In the genomic region with DNA sequence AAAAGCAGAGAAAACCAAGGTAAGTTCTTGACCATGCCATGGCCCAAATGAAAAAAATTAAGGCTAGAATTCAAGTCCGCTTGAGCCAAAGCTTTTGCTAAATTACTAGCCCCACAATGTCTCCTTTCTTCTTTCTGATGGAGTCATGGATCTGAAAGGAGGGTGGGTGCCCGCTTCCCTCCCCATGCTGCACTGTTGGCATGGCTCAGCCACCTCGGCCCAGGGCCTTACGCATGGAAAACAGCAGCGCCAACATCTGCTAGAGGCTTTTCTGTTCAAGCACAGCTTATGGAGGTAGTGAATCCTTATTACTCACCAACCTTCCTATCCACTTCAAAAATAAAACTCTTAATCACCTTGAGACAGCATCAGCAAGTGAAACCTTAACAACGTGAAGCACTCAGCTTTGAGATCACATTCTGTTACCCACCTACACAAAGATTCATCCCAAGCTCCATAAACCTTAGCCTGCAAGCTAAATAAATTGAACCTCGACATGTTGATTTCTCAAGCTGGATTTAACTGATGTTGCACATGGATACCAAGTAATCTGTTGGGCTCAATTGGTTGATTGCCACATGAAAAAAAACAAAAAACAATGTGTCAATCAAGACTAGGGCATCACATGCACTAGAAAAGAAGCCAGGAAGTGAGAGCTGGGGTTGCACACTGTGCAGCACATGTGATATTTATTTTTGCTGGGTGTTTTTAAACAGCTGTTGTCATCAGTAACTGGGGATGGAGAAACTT, we compare ENCODE assay signal across 14 cellular contexts. TPM values are rescaled to one million over a fixed set of nuclear protein-coding genes. Genes with fewer than 3 reads are reported as not detected.
DNase-seq lines count a peak whose midpoint lies in the region; ATAC-seq and TF ChIP-seq lines count a peak whose summit lies in the region.
"Had no signal": no experiment of that assay in that cellular context is flagged by ENCODE, and none has a peak within 500 bp of the region (broad histone marks: within the 10 kb centered on the region; RNA-seq: fewer than 3 reads in every experiment).

No MANE protein-coding gene starts in this region.

- H3K4me3 Mint-ChIP-seq in activated naive CD8-positive, alpha-beta T cell treated with anti-CD3 and anti-CD28 coated beads, Interleukin-2, amount 50 U/mL, for 24 hours = no peak overlapping the region

- H3K36me3 ChIP-seq in upper lobe of left lung = no peaks in the 10 kb centered on the region
- H3K36me3 ChIP-seq in breast epithelium = no peaks in the 10 kb centered on the region
- H3K36me3 ChIP-seq: heart left ventricle, prostate gland had no signal

- H3K27me3 Mint-ChIP-seq in activated naive CD8-positive, alpha-beta T cell treated with anti-CD3 and anti-CD28 coated beads, Interleukin-2, amount 50 U/mL, for 24 hours = peaks cover 2% of the 10 kb centered on the region

- H3K9me3 Mint-ChIP-seq in activated naive CD8-positive, alpha-beta T cell treated with anti-CD3 and anti-CD28 coated beads, Interleukin-2, amount 50 U/mL, for 24 hours = no peaks in the 10 kb centered on the region

- no peak for DNase-seq in activated naive CD8-positive, alpha-beta T cell treated with anti-CD3 and anti-CD28 coated beads, Interleukin-2, amount 50 U/mL, for 24 hours
- peak; percentile 55 for DNase-seq in putamen (ENCODE audit: low spot score)
- DNase-seq in upper lobe of left lung = no peak
- DNase-seq in breast epithelium (ENCODE audit: low spot score in 2 of 2) = no peak
- DNase-seq in cerebellar nuclear complex (lab: John Stamatoyannopoulos, UW) = no peak
- DNase-seq: Caco-2; effector CD4-positive, alpha-beta T cell; heart left ventricle; NCI-H2081 treated with DMSO at 0.1 percent for 48 hours had no signal

- peaks cover 38% of the 10 kb centered on the region for H3K4me1 Mint-ChIP-seq in activated naive CD8-positive, alpha-beta T cell treated with anti-CD3 and anti-CD28 coated beads, Interleukin-2, amount 50 U/mL, for 24 hours

- H3K4me3 ChIP-seq in upper lobe of left lung (no peak overlapping the region), breast epithelium (no peak overlapping the region)
- H3K4me3 ChIP-seq: heart left ventricle, prostate gland had no signal

- no peaks in the 10 kb centered on the region for H3K27me3 ChIP-seq in upper lobe of left lung
- H3K27me3 ChIP-seq in breast epithelium = no peaks in the 10 kb centered on the region
- H3K27me3 ChIP-seq: heart left ventricle had no signal

- 92 to 94% methylated on average over 7 of the region's 7 CpGs for WGBS in upper lobe of left lung, 2 donors

- intact Hi-C loops in breast epithelium (cut with DNase I; ENCODE audit: low total_unique reads) = no loop called here

- H3K27ac ChIP-seq in upper lobe of left lung = no peak overlapping the region
- H3K27ac ChIP-seq in breast epithelium = no peak overlapping the region
- H3K27ac ChIP-seq: heart left ventricle, prostate gland had no signal

- TF ChIP-seq CTCF in upper lobe of left lung (IDR thresholded peaks at IDR 0.05) (no peak), breast epithelium (IDR thresholded peaks at IDR 0.05) (no peak)

- no peak for TF ChIP-seq EP300 in upper lobe of left lung (IDR thresholded peaks at IDR 0.05)

- TF ChIP-seq POLR2A in upper lobe of left lung (IDR thresholded peaks at IDR 0.05) = no peak
- no peak for TF ChIP-seq POLR2A in breast epithelium (IDR thresholded peaks at IDR 0.05)

- H3K27ac Mint-ChIP-seq in activated naive CD8-positive, alpha-beta T cell treated with anti-CD3 and anti-CD28 coated beads, Interleukin-2, amount 50 U/mL, for 24 hours = peak overlapping the region; percentile 5

- ATAC-seq in GM18517 (IDR thresholded peaks at IDR 0.05; ENCODE audit: unreplicated experiment) (peak; percentile 46), HG02884 (IDR thresholded peaks at IDR 0.05; ENCODE audit: unreplicated experiment) (peak; percentile 80), upper lobe of left lung (ENCODE audit: low FRiP score in 2 of 2) (no peak), HG03139 (IDR thresholded peaks at IDR 0.05; ENCODE audit: unreplicated experiment) (no peak)
- peak; percentile 73 for ATAC-seq in activated naive CD8-positive, alpha-beta T cell treated with anti-CD3 and anti-CD28 coated beads, Interleukin-2, amount 50 U/mL, for 24 hours
- ATAC-seq: HepG2 had no signal

- H3K4me1 ChIP-seq in upper lobe of left lung (no peaks in the 10 kb centered on the region), breast epithelium (no peaks in the 10 kb centered on the region)
- H3K4me1 ChIP-seq: Caco-2, prostate gland had no signal

- peaks cover 4% of the 10 kb centered on the region for H3K36me3 Mint-ChIP-seq in activated naive CD8-positive, alpha-beta T cell treated with anti-CD3 and anti-CD28 coated beads, Interleukin-2, amount 50 U/mL, for 24 hours (ENCODE audit: low read depth)

- no peaks in the 10 kb centered on the region for H3K9me3 ChIP-seq in upper lobe of left lung
- H3K9me3 ChIP-seq in breast epithelium = no peaks in the 10 kb centered on the region
- H3K9me3 ChIP-seq: Caco-2, heart left ventricle, prostate gland had no signal

RNA-seq across cellular contexts. Expression of gene TPT1, which starts 43.4 kb away (rescaled TPM):
- total RNA-seq in upper lobe of left lung (1,000 to 10,000 TPM; 1,931 to 4,546 (median 2,844) TPM), breast epithelium (1,000 to 10,000 TPM; 3,213 to 3,932 (median 3,461) TPM)

Comparison
In these comparisons a context has a peak if more than half of its experiments do, and no peak if none do; other contexts are left out.
1. ATAC-seq: peak in GM18517 (single experiment), HG02884 (single experiment) and activated naive CD8-positive, alpha-beta T cell treated with anti-CD3 and anti-CD28 coated beads, Interleukin-2, amount 50 U/mL, for 24 hours (single experiment); none in upper lobe of left lung (0 of 2) and HG03139 (single experiment).